Comparison of ENCODE assay signal across 8 cellular contexts in the genomic region with DNA sequence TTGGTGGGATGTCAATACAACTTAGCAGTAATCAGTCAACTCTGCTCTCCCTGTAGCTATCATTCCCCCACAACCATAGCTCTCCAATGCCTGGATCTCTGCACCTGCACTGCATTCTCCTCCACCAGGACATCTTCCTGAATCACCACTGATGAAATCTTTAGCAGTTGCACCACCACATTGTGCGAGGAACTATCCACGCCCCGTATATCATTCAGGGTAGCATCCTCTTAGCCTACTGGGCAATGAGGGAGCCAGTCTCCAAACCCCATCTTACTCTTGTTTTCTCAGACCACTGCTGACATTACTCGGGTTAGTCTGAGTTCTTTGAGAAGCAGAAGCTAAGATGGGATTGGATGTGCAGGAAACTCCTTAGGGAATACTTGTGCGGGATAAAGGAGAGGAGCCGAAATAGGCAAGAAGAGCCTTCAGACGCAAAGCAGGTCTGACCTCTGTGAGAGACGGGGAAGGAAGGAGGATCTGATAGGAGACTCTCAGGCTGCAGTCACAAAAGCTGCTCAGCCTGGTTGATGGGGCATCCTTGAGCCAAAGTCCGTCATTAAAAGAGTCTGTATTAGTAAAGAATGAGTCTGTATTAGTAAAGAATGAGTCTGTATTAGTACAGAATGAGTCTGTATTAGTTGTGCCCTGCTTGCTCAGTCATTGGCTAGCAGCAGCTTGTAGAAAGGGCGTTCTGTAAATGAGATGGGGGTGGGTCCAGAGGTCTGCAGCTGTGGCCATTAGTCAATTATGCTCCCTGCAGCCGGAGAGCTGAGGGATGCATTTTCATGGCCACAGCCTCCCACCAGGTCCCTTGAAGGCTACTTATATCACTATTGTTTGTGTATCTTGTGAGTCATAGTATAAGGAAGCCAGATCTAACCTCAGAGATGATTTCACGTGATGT.
DNase-seq lines count a peak whose midpoint lies in the region; ATAC-seq lines count a peak whose summit lies in the region.

No MANE protein-coding gene starts in this region.

- ATAC-seq in HG03565 (IDR thresholded peaks at IDR 0.05; ENCODE audit: unreplicated experiment) (no peak), GM21526 (IDR thresholded peaks at IDR 0.05; ENCODE audit: low FRiP score, unreplicated experiment) (no peak)

- peak overlapping the region in 9 of 11 experiments; percentile 34 to 76 (median 65); a peak in 17 of 22 replicates for H3K27ac ChIP-seq in BLaER1 treated with 17β-estradiol and CSF1 and Interleukin-3, amounts not matched to agents 10 nM and 100 nM

- peak overlapping the region in 5 of 11 experiments; percentile 15 to 59 (median 24); a peak in 6 of 22 replicates for H3K9ac ChIP-seq in BLaER1 treated with 17β-estradiol and CSF1 and Interleukin-3, amounts not matched to agents 10 nM and 100 nM

- H3K4me2 ChIP-seq in BLaER1 treated with 17β-estradiol and CSF1 and Interleukin-3, amounts not matched to agents 10 nM and 100 nM, result peak overlapping the region in 9 of 11 experiments; percentile 4 to 81 (median 56); a peak in 16 of 22 replicates

- DNase-seq in HS-27A (ENCODE audit: low read depth) (peak; percentile 60), amniotic stem cell (lab: John Stamatoyannopoulos, UW) (peak; percentile 77), kidney tubule cell (ENCODE audit: low spot score) (peak; percentile 68), NCI-H1694 (lab: John Stamatoyannopoulos, UW) (no peak), iPS-NIHi7 (ENCODE audit: extremely low spot score) (no peak)

- H3K4me1 ChIP-seq in BLaER1 treated with 17β-estradiol and CSF1 and Interleukin-3, amounts not matched to agents 10 nM and 100 nM, result peaks cover 0 to 36% (median 22%) of the 10 kb centered on the region in 10 experiments; a peak in 15 of 20 replicates

- no peaks in the 10 kb centered on the region for H3K9me3 ChIP-seq in BLaER1 treated with 17β-estradiol and CSF1 and Interleukin-3, amounts not matched to agents 10 nM and 100 nM (replicated peaks in 1 of 11)

- no peaks in the 10 kb centered on the region for H4K20me1 ChIP-seq in BLaER1 treated with 17β-estradiol and CSF1 and Interleukin-3, amounts not matched to agents 10 nM and 100 nM

- H3K27me3 ChIP-seq in BLaER1 treated with 17β-estradiol and CSF1 and Interleukin-3, amounts not matched to agents 10 nM and 100 nM, result no peaks in the 10 kb centered on the region

- H3K4me3 ChIP-seq in BLaER1 treated with 17β-estradiol and CSF1 and Interleukin-3, amounts not matched to agents 10 nM and 100 nM, result no peak overlapping the region

- no peaks in the 10 kb centered on the region for H3K36me3 ChIP-seq in BLaER1 treated with 17β-estradiol and CSF1 and Interleukin-3, amounts not matched to agents 10 nM and 100 nM

Comparison
In these comparisons a context has a peak if more than half of its experiments do, and no peak if none do; other contexts are left out.
1. DNase-seq: peak in HS-27A (single experiment), amniotic stem cell (single experiment) and kidney tubule cell (single experiment); none in NCI-H1694 (single experiment) and iPS-NIHi7 (single experiment).